Comparison of ENCODE assay signal across 16 cellular contexts in genomic region chr5:40734986-40735385, GRCh38. TPM values are rescaled to one million over a fixed set of nuclear protein-coding genes. Genes with fewer than 3 reads are reported as not detected.
DNase-seq lines count a peak whose midpoint lies in the region; ATAC-seq and TF ChIP-seq lines count a peak whose summit lies in the region.
"Had no signal": no experiment of that assay in that cellular context is flagged by ENCODE, and none has a peak within 500 bp of the region (broad histone marks: within the 10 kb centered on the region; RNA-seq: fewer than 3 reads in every experiment).

No MANE protein-coding gene starts in this region.

- CTCF ChIA-PET in Calu3 (lab: Charles Lee): interaction anchor here (0.6 to 1.3 kb wide), 2 partner anchors 51 to 100 kb away, joined by 3 to 4 read pairs; partner anchors contain the start of gene RPL37

- intact Hi-C loops in Calu3 (cut with micrococcal nuclease; ENCODE audit: unreplicated experiment) (loop anchor here (2.0 to 10.0 kb wide), 5 partner anchors 46 to 1156 kb away; no protein-coding TSS in a partner anchor), mucosa of descending colon (cut with DNase I, micrococcal nuclease) (loop anchor here in 1 of 2 donors (10.0 kb wide), 2 partner anchors 790 to 1020 kb away; no protein-coding TSS in a partner anchor)

- peaks cover 36% of the 10 kb centered on the region for H3K4me1 ChIP-seq in mucosa of descending colon (ENCODE audit: low read depth)

- ATAC-seq in mucosa of descending colon (peak; percentile 25), HG03135 (IDR thresholded peaks at IDR 0.05; ENCODE audit: unreplicated experiment) (no peak), GM21723 (IDR thresholded peaks at IDR 0.05; ENCODE audit: unreplicated experiment) (no peak)

- peaks cover 29% of the 10 kb centered on the region for H3K4me1 Mint-ChIP-seq in Calu3 (ENCODE audit: low read depth, unreplicated experiment)
- H3K4me1 Mint-ChIP-seq: H9 had no signal

- no peaks in the 10 kb centered on the region for H3K27me3 Mint-ChIP-seq in Calu3 (ENCODE audit: unreplicated experiment)
- H3K27me3 Mint-ChIP-seq: activated CD4-positive, alpha-beta memory T cell treated with anti-CD3 and anti-CD28 coated beads for 36 hours; dendritic cell treated with granulocyte-macrophage colony-stimulating factor and Interleukin-4, amounts not matched to agents 40 ng/mL and 50 ng/mL, for 4 days; naive B cell had no signal

- DNase-seq in Calu3 (peak; percentile 53), cardiac fibroblast (ENCODE audit: low read depth in 2 of 2) (peak; percentile 10 to 40), mucosa of descending colon (no peak), GM10266 (ENCODE audit: extremely low spot score) (no peak), T-helper 1 cell (no peak)
- DNase-seq: activated CD4-positive, alpha-beta memory T cell treated with anti-CD3 and anti-CD28 coated beads for 36 hours; H9; naive B cell; NCI-H2227 treated with DMSO at 0.1 percent for 48 hours; OCI-M1; right lobe of liver had no signal

- TF ChIP-seq CTCF in Calu3 (IDR thresholded peaks at IDR 0.05; ENCODE audit: unreplicated experiment): no peak
- TF ChIP-seq CTCF in cardiac fibroblast (IDR thresholded peaks at IDR 0.05; ENCODE audit: low read depth, low read length): no peak
- no peak for TF ChIP-seq CTCF in mucosa of descending colon (IDR thresholded peaks at IDR 0.05)
- TF ChIP-seq CTCF in GM10266 (IDR thresholded peaks at IDR 0.05; ENCODE audit: control insufficient read depth, insufficient read depth, low read depth, missing control alignments): no peak

- H3K27ac ChIP-seq in KOPT-K1 (ENCODE audit: low read depth, low read length, poor library complexity, severe bottlenecking): peak overlapping the region; percentile 8

- H3K4me3 ChIP-seq in cardiac fibroblast (replicated peaks in 1 of 2; ENCODE audit: low read depth in 2 of 2, low read length in 2 of 2) (no peak overlapping the region), mucosa of descending colon (no peak overlapping the region)
- H3K4me3 ChIP-seq: right lobe of liver had no signal

- H3K36me3 ChIP-seq in KOPT-K1 (ENCODE audit: insufficient read depth, low read length) (peaks cover 11% of the 10 kb centered on the region; the same call in 1 of the 2 replicates), mucosa of descending colon (ENCODE audit: low read depth) (no peaks in the 10 kb centered on the region)
- H3K36me3 ChIP-seq: right lobe of liver had no signal

- peak overlapping the region; percentile 31 for H3K4me3 Mint-ChIP-seq in Calu3 (ENCODE audit: low read depth, unreplicated experiment)
- H3K4me3 Mint-ChIP-seq: activated CD4-positive, alpha-beta memory T cell treated with anti-CD3 and anti-CD28 coated beads for 36 hours; dendritic cell treated with granulocyte-macrophage colony-stimulating factor and Interleukin-4, amounts not matched to agents 40 ng/mL and 50 ng/mL, for 4 days; H9; naive B cell; T-helper 1 cell treated with Interleukin-12 subunit alpha and Interleukin-12 subunit beta and Interleukin-4 antibody, amounts not matched to agents 30 μg/mL and 1 μg/mL, for 36 hours had no signal

- H3K27ac Mint-ChIP-seq in Calu3 (ENCODE audit: unreplicated experiment): peak overlapping the region; percentile 73
- H3K27ac Mint-ChIP-seq: activated CD4-positive, alpha-beta memory T cell treated with anti-CD3 and anti-CD28 coated beads for 36 hours; dendritic cell treated with granulocyte-macrophage colony-stimulating factor and Interleukin-4, amounts not matched to agents 40 ng/mL and 50 ng/mL, for 4 days; T-helper 1 cell treated with Interleukin-12 subunit alpha and Interleukin-12 subunit beta and Interleukin-4 antibody, amounts not matched to agents 30 μg/mL and 1 μg/mL, for 36 hours had no signal

- H3K9me3 ChIP-seq in KOPT-K1 (ENCODE audit: insufficient read depth, low read length, poor library complexity, severe bottlenecking) (peaks cover 11% of the 10 kb centered on the region), mucosa of descending colon (no peaks in the 10 kb centered on the region)
- H3K9me3 ChIP-seq: right lobe of liver had no signal

- no peaks in the 10 kb centered on the region for H3K36me3 Mint-ChIP-seq in Calu3 (ENCODE audit: insufficient read depth, unreplicated experiment)

- no TSS peak for BruUV-seq in Calu3 (replicated peaks; lab: Mats Ljungman, UMichigan)

- peaks cover 2% of the 10 kb centered on the region for H3K9me3 Mint-ChIP-seq in Calu3 (ENCODE audit: low read depth, unreplicated experiment)
- H3K9me3 Mint-ChIP-seq: dendritic cell treated with granulocyte-macrophage colony-stimulating factor and Interleukin-4, amounts not matched to agents 40 ng/mL and 50 ng/mL, for 4 days; H9 had no signal

RNA-seq across cellular contexts. Expression of gene TTC33, which starts 20.8 kb away (rescaled TPM):
- total RNA-seq in Calu3 (2022) (11.3 and 14.0 TPM in 2 replicates), mucosa of descending colon (10 to 100 TPM; 15.1 to 22.6 (median 17.2) TPM)

RNA-seq across cellular contexts. Expression of gene PTGER4, which starts 55.3 kb away (rescaled TPM):
- total RNA-seq in Calu3 (2022) (28.5 and 28.7 TPM in 2 replicates), mucosa of descending colon (10 to 100 TPM; 38.5 to 58.4 (median 50.8) TPM)

Comparison
In these comparisons a context has a peak if more than half of its experiments do, and no peak if none do; other contexts are left out.
1. DNase-seq: peak in Calu3 (single experiment) and cardiac fibroblast (2 of 2); none in mucosa of descending colon (0 of 3), GM10266 (single experiment) and T-helper 1 cell (0 of 5).